In the genomic region with DNA sequence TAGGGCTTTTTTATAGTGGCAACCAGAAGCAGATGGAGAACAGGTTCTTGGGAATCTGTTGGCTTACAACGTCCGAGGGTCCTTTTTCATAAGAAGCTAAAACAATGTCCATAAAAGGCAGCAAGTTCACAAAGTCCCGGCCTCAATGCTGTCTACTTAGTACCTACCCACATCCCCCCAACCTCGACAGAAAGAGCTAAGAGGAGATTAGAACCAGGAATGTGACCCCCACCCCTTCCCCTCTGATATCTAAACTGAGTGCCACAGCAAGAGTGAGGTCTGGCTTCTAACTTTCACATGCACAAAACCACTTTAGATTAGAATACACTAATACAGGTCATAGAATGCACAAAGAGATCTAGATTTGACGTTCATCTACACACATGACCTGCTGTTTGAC, we compare ENCODE assay signal across 16 cellular contexts.
"Had no signal": no experiment of that assay in that cellular context is flagged by ENCODE, and none has a peak within 500 bp of the region (broad histone marks: within the 10 kb centered on the region; RNA-seq: fewer than 3 reads in every experiment).

No MANE protein-coding gene starts in this region.

- ATAC-seq: activated CD8-positive, alpha-beta T cell treated with anti-CD3 and anti-CD28 coated beads, Interleukin-2, amount 10 ng/mL, durations not matched to agents 7 days and 5 days; activated T-cell treated with anti-CD3 and anti-CD28 coated beads, Interleukin-2, amount 50 U/mL, for 4 hours; body of pancreas; foreskin keratinocyte; naive thymus-derived CD8-positive, alpha-beta T cell; upper lobe of right lung had no signal

- H3K4me1 ChIP-seq: colonic mucosa, foreskin keratinocyte, parathyroid adenoma had no signal

- H3K27ac Mint-ChIP-seq: activated B cell treated with CpG ODN at 0.5 μM for 24 hours; activated CD4-positive, alpha-beta T cell treated with anti-CD3 and anti-CD28 coated beads, Interleukin-2, amount 10 ng/mL, durations not matched to agents 24 days and 14 days; activated CD8-positive, alpha-beta T cell treated with anti-CD3 and anti-CD28 coated beads, Interleukin-2, amount 10 ng/mL, durations not matched to agents 7 days and 5 days; activated naive CD4-positive, alpha-beta T cell treated with anti-CD3 and anti-CD28 coated beads for 36 hours; naive thymus-derived CD8-positive, alpha-beta T cell had no signal

- H3K36me3 ChIP-seq: colonic mucosa, upper lobe of right lung had no signal

- H3K9ac ChIP-seq: parathyroid adenoma had no signal

- DNase-seq: activated B cell treated with CpG ODN at 0.5 μM for 24 hours; activated CD4-positive, alpha-beta T cell treated with anti-CD3 and anti-CD28 coated beads, Interleukin-2, amount 10 ng/mL, durations not matched to agents 24 days and 14 days; activated CD8-positive, alpha-beta T cell treated with anti-CD3 and anti-CD28 coated beads, Interleukin-2, amount 10 ng/mL, durations not matched to agents 7 days and 5 days; activated naive CD4-positive, alpha-beta T cell treated with anti-CD3 and anti-CD28 coated beads for 36 hours; activated T-cell treated with anti-CD3 and anti-CD28 coated beads, Interleukin-2, amount 50 U/mL, for 4 hours; body of pancreas; colonic mucosa; foreskin keratinocyte; glutamatergic neuron; kidney; naive thymus-derived CD8-positive, alpha-beta T cell; stimulated activated naive CD4-positive, alpha-beta T cell; T-helper 2 cell; upper lobe of right lung had no signal

- H3K27me3 Mint-ChIP-seq: activated B cell treated with CpG ODN at 0.5 μM for 24 hours had no signal

- H2AFZ ChIP-seq: parathyroid adenoma had no signal

- H3K36me3 Mint-ChIP-seq: naive thymus-derived CD8-positive, alpha-beta T cell had no signal

- H3K4me3 Mint-ChIP-seq: activated B cell treated with CpG ODN at 0.5 μM for 24 hours; activated CD4-positive, alpha-beta T cell treated with anti-CD3 and anti-CD28 coated beads, Interleukin-2, amount 10 ng/mL, durations not matched to agents 24 days and 14 days; activated CD8-positive, alpha-beta T cell treated with anti-CD3 and anti-CD28 coated beads, Interleukin-2, amount 10 ng/mL, durations not matched to agents 7 days and 5 days; activated naive CD4-positive, alpha-beta T cell treated with anti-CD3 and anti-CD28 coated beads for 36 hours; activated T-cell treated with anti-CD3 and anti-CD28 coated beads, Interleukin-2, amount 50 U/mL, for 4 hours; central memory CD8-positive, alpha-beta T cell; naive thymus-derived CD8-positive, alpha-beta T cell had no signal

- H3K9me3 Mint-ChIP-seq: activated B cell treated with CpG ODN at 0.5 μM for 24 hours; activated naive CD4-positive, alpha-beta T cell treated with anti-CD3 and anti-CD28 coated beads for 36 hours; activated T-cell treated with anti-CD3 and anti-CD28 coated beads, Interleukin-2, amount 50 U/mL, for 4 hours; central memory CD8-positive, alpha-beta T cell had no signal

- H3K4me3 ChIP-seq: body of pancreas, colonic mucosa, upper lobe of right lung had no signal

- H3K27ac ChIP-seq: body of pancreas, colonic mucosa, foreskin keratinocyte, parathyroid adenoma, upper lobe of right lung had no signal

- H3K27me3 ChIP-seq: body of pancreas, colonic mucosa had no signal

- H3K9me3 ChIP-seq: body of pancreas, colonic mucosa, upper lobe of right lung had no signal
